19 cellular contexts compared by ENCODE assay signal in the genomic region with DNA sequence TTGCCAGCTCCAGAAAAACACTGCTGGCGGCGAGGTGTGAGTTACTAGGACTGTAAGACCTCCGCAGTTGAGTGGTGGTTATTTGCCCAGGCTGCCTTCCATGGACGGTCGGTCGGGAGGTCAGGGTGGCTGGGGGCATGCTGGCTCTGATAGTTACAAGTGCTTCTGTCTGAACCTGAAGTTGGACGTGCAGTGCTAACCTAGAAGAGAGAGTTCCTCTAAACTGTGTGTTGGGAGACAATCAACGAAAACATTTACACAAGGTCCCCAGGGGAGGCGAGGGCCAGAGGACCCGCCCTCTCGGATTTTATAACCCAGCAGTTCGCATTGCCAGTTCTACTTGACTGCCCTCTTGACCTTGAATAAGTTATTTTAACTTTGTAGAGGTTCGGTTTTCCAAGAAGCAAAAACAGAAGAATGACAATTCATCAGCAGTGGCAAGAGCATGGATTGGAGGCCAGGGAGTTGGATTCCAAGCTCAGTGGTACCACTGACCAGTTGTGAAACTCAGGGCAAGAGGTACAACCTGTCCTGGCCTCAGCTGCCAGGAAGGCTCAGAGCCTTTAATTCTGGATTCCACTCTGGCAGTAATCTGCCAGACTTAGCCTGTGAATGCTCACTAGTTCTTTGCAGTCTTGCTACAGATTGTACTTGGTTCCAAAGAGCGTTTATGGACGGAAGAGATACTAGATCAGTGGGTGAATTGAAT. TPM values are rescaled to one million over a fixed set of nuclear protein-coding genes. Genes with fewer than 3 reads are reported as not detected.
DNase-seq lines count a peak whose midpoint lies in the region; FAIRE-seq and TF ChIP-seq lines count a peak whose summit lies in the region.
"Had no signal": no experiment of that assay in that cellular context is flagged by ENCODE, and none has a peak within 500 bp of the region (broad histone marks: within the 10 kb centered on the region; RNA-seq: fewer than 3 reads in every experiment).

No MANE protein-coding gene starts in this region.

- CTCF ChIA-PET in CD8-positive, alpha-beta memory T cell (lab: Charles Lee) = no interaction called here
- CTCF ChIA-PET in Caco-2 (lab: Charles Lee) = interaction anchor here (0.6 to 0.7 kb wide), 2 partner anchors 11 to 1177 kb away, joined by 3 to 4 read pairs; no protein-coding TSS in a partner anchor

- H3K36me3 ChIP-seq in BLaER1 treated with 17β-estradiol and CSF1 and Interleukin-3, amounts not matched to agents 10 nM and 100 nM = no peaks in the 10 kb centered on the region
- no peaks in the 10 kb centered on the region for H3K36me3 ChIP-seq in iPS-18a (ENCODE audit: control insufficient read depth, low read depth, low read length)
- H3K36me3 ChIP-seq in prostate gland = no peaks in the 10 kb centered on the region
- no peaks in the 10 kb centered on the region for H3K36me3 ChIP-seq in CD8-positive, alpha-beta memory T cell (ENCODE audit: insufficient read depth, low read length)
- no peaks in the 10 kb centered on the region for H3K36me3 ChIP-seq in Caco-2 (ENCODE audit: control insufficient read depth, insufficient read depth, low read length)

- POLR2A ChIA-PET in CD8-positive, alpha-beta memory T cell (lab: Charles Lee) = no interaction called here
- POLR2A ChIA-PET in Caco-2 (lab: Charles Lee) = no interaction called here

- H3K9me3 Mint-ChIP-seq in CD8-positive, alpha-beta memory T cell = peaks cover 0 to 7% (median 3%) of the 10 kb centered on the region in 5 donors
- no peaks in the 10 kb centered on the region for H3K9me3 Mint-ChIP-seq in Caco-2 (ENCODE audit: unreplicated experiment)
- H3K9me3 Mint-ChIP-seq: activated naive CD4-positive, alpha-beta T cell treated with anti-CD3 and anti-CD28 coated beads for 36 hours; effector memory CD8-positive, alpha-beta T cell had no signal

- no peaks in the 10 kb centered on the region for H4K20me1 ChIP-seq in BLaER1 treated with 17β-estradiol and CSF1 and Interleukin-3, amounts not matched to agents 10 nM and 100 nM

- peak overlapping the region in 7 of 11 experiments; percentile 19 to 53 (median 47); a peak in 13 of 22 replicates for H3K4me2 ChIP-seq in BLaER1 treated with 17β-estradiol and CSF1 and Interleukin-3, amounts not matched to agents 10 nM and 100 nM

- DNase-seq in prostate gland (ENCODE audit: low spot score) (no peak), D721Med (ENCODE audit: insufficient read length, low spot score) (no peak), Caco-2 (no peak)
- DNase-seq in CD8-positive, alpha-beta memory T cell = no peak
- no peak for DNase-seq in effector CD8-positive, alpha-beta T cell (lab: John Stamatoyannopoulos, UW)
- DNase-seq: activated CD4-positive, alpha-beta T cell treated with anti-CD3 and anti-CD28 coated beads for 36 hours; activated CD8-positive, alpha-beta memory T cell treated with anti-CD3 and anti-CD28 coated beads, Interleukin-2, amount 50 U/mL, for 4 hours; activated naive CD4-positive, alpha-beta T cell treated with anti-CD3 and anti-CD28 coated beads for 36 hours; effector memory CD8-positive, alpha-beta T cell; mesenchymal stem cell; NCI-H1092; NK-92 treated with Interleukin-12 subunit alpha and Interleukin-12 subunit beta, amount 100 ng/mL, for 24 hours; stimulated activated naive CD8-positive, alpha-beta T cell treated with anti-CD3 and anti-CD28 coated beads, Interleukin-15, Interleukin-2, amounts not matched to agents 100 U/mL and 50 U/mL, for 24 hours had no signal

- no peak overlapping the region for H3K27ac Mint-ChIP-seq in CD8-positive, alpha-beta memory T cell
- no peak overlapping the region for H3K27ac Mint-ChIP-seq in Caco-2 (ENCODE audit: unreplicated experiment)
- H3K27ac Mint-ChIP-seq: activated CD4-positive, alpha-beta T cell treated with anti-CD3 and anti-CD28 coated beads for 36 hours; activated naive CD4-positive, alpha-beta T cell treated with anti-CD3 and anti-CD28 coated beads for 36 hours; effector memory CD8-positive, alpha-beta T cell had no signal

- H3K4me1 ChIP-seq in BLaER1 treated with 17β-estradiol and CSF1 and Interleukin-3, amounts not matched to agents 10 nM and 100 nM = peaks cover 0 to 11% (median 8%) of the 10 kb centered on the region in 10 experiments; a peak in 9 of 20 replicates
- H3K4me1 ChIP-seq in iPS-18a (ENCODE audit: control insufficient read depth, low read depth, low read length) = no peaks in the 10 kb centered on the region
- peaks cover 5% of the 10 kb centered on the region for H3K4me1 ChIP-seq in prostate gland (replicated peaks)
- no peaks in the 10 kb centered on the region for H3K4me1 ChIP-seq in CD8-positive, alpha-beta memory T cell (ENCODE audit: insufficient read depth, low read length)
- no peaks in the 10 kb centered on the region for H3K4me1 ChIP-seq in Caco-2

- no peak overlapping the region for H3K9ac ChIP-seq in BLaER1 treated with 17β-estradiol and CSF1 and Interleukin-3, amounts not matched to agents 10 nM and 100 nM
- no peak overlapping the region for H3K9ac ChIP-seq in iPS-18a (ENCODE audit: low read length)

- H3K27me3 ChIP-seq in BLaER1 treated with 17β-estradiol and CSF1 and Interleukin-3, amounts not matched to agents 10 nM and 100 nM = peaks cover 0 to 8% (median 0%) of the 10 kb centered on the region in 11 experiments; a peak in 4 of 22 replicates
- peaks cover 41% of the 10 kb centered on the region for H3K27me3 ChIP-seq in iPS-18a (ENCODE audit: control insufficient read depth, insufficient read depth, low read length)
- no peaks in the 10 kb centered on the region for H3K27me3 ChIP-seq in prostate gland (replicated peaks; ENCODE audit: insufficient read depth)
- no peaks in the 10 kb centered on the region for H3K27me3 ChIP-seq in CD8-positive, alpha-beta memory T cell (ENCODE audit: insufficient read depth, low read length, poor library complexity, severe bottlenecking)
- H3K27me3 ChIP-seq in Caco-2 (replicated peaks; ENCODE audit: control insufficient read depth, insufficient read depth, low read length) = no peaks in the 10 kb centered on the region

- TF ChIP-seq CTCF in VCaP (conservative IDR thresholded peaks at IDR 0.05) (no peak), prostate gland (IDR thresholded peaks at IDR 0.05) (no peak), D721Med (IDR thresholded peaks at IDR 0.05; ENCODE audit: insufficient read depth, missing control alignments) (no peak), Caco-2 (IDR thresholded peaks at IDR 0.05; ENCODE audit: insufficient read depth in 1 of 2, low read depth in 1 of 2, low read length in 1 of 2, severe bottlenecking in 1 of 2, unreplicated experiment in 1 of 2) (no peak)

- WGBS in prostate gland = 64% methylated on average over 15 of the region's 15 CpGs

- no peaks in the 10 kb centered on the region for H3K36me3 Mint-ChIP-seq in CD8-positive, alpha-beta memory T cell
- H3K36me3 Mint-ChIP-seq in Caco-2 (ENCODE audit: insufficient read depth, unreplicated experiment) = no peaks in the 10 kb centered on the region

- FAIRE-seq in D721Med (lab: Jason Lieb, UNC) = no peak
- FAIRE-seq: GM18507, GM19239 had no signal

- H3K27me3 Mint-ChIP-seq in CD8-positive, alpha-beta memory T cell = peaks cover 26 to 62% of the 10 kb centered on the region in 2 donors
- H3K27me3 Mint-ChIP-seq in Caco-2 (ENCODE audit: insufficient read depth, unreplicated experiment) = no peaks in the 10 kb centered on the region

- no peak overlapping the region for H3K27ac ChIP-seq in BLaER1 treated with 17β-estradiol and CSF1 and Interleukin-3, amounts not matched to agents 10 nM and 100 nM
- H3K27ac ChIP-seq in VCaP = 0 out of 2 replicates have a peak overlapping the region, but pooled peaks have one; percentile 79
- no peak overlapping the region for H3K27ac ChIP-seq in iPS-18a (ENCODE audit: low read length)
- peak overlapping the region; percentile 5 to 61 for H3K27ac ChIP-seq in prostate gland
- H3K27ac ChIP-seq in CD8-positive, alpha-beta memory T cell (ENCODE audit: low read depth, low read length) = no peak overlapping the region

- no TSS peak for BruUV-seq in Caco-2 (replicated peaks; lab: Mats Ljungman, UMichigan)

- no peak overlapping the region for H3K4me3 Mint-ChIP-seq in CD8-positive, alpha-beta memory T cell
- no peak overlapping the region for H3K4me3 Mint-ChIP-seq in Caco-2 (ENCODE audit: unreplicated experiment)
- H3K4me3 Mint-ChIP-seq: activated CD4-positive, alpha-beta T cell treated with anti-CD3 and anti-CD28 coated beads for 36 hours; activated naive CD4-positive, alpha-beta T cell treated with anti-CD3 and anti-CD28 coated beads for 36 hours; effector memory CD8-positive, alpha-beta T cell had no signal

- intact Hi-C loops in prostate gland (cut with DNase I) = no loop called here
- intact Hi-C loops in Caco-2 (cut with micrococcal nuclease; ENCODE audit: unreplicated experiment) = no loop called here

- no peak overlapping the region for H3K4me3 ChIP-seq in BLaER1 treated with 17β-estradiol and CSF1 and Interleukin-3, amounts not matched to agents 10 nM and 100 nM
- H3K4me3 ChIP-seq in iPS-18a (ENCODE audit: low read length) = peak overlapping the region; percentile 62
- peak overlapping the region in 1 of 2 donors; percentile 49 for H3K4me3 ChIP-seq in prostate gland
- H3K4me3 ChIP-seq in CD8-positive, alpha-beta memory T cell (ENCODE audit: low read length) = no peak overlapping the region
- no peak overlapping the region for H3K4me3 ChIP-seq in Caco-2 (ENCODE audit: low read depth, low read length)

- H3K9me3 ChIP-seq in BLaER1 treated with 17β-estradiol and CSF1 and Interleukin-3, amounts not matched to agents 10 nM and 100 nM (replicated peaks in 1 of 11) = peaks cover 0 to 7% (median 0%) of the 10 kb centered on the region in 11 experiments; a peak in 6 of 22 replicates
- H3K9me3 ChIP-seq in iPS-18a (ENCODE audit: control insufficient read depth, low read depth, low read length) (no peaks in the 10 kb centered on the region), prostate gland (no peaks in the 10 kb centered on the region), Caco-2 (no peaks in the 10 kb centered on the region)
- H3K9me3 ChIP-seq in CD8-positive, alpha-beta memory T cell (ENCODE audit: low read length) = no peaks in the 10 kb centered on the region

- TF ChIP-seq POLR2A in prostate gland (IDR thresholded peaks at IDR 0.05) = no peak

- H3K4me1 Mint-ChIP-seq in CD8-positive, alpha-beta memory T cell = peaks cover 0 to 3% (median 3%) of the 10 kb centered on the region in 3 donors
- H3K4me1 Mint-ChIP-seq in Caco-2 (ENCODE audit: low read depth, unreplicated experiment) = no peaks in the 10 kb centered on the region
- H3K4me1 Mint-ChIP-seq: activated CD4-positive, alpha-beta T cell treated with anti-CD3 and anti-CD28 coated beads for 36 hours had no signal

RNA-seq across cellular contexts. Expression of a gene that starts 28.7 kb away (rescaled TPM):
- 10 to 100 TPM; 25.6 to 66.0 TPM for total RNA-seq in prostate gland
- not detected for total RNA-seq in CD8-positive, alpha-beta memory T cell
- 0.07 TPM for polyA plus RNA-seq in CD8-positive, alpha-beta memory T cell
- total RNA-seq in Caco-2 (2022) = 0.86 and 1.9 TPM in 2 replicates
- total RNA-seq: activated CD4-positive, alpha-beta T cell treated with anti-CD3 and anti-CD28 coated beads for 36 hours; T-helper 1 cell treated with Interleukin-12 subunit alpha and Interleukin-12 subunit beta and Interleukin-4 antibody, amounts not matched to agents 30 ng/mL and 1 ng/mL, for 36 hours had no signal

Comparison
In these comparisons a context has a peak if more than half of its experiments do, and no peak if none do; other contexts are left out.
1. H3K27ac ChIP-seq: peak in VCaP (single experiment) and prostate gland (2 of 2); none in BLaER1 treated with 17β-estradiol and CSF1 and Interleukin-3, amounts not matched to agents 10 nM and 100 nM (0 of 11), iPS-18a (single experiment) and CD8-positive, alpha-beta memory T cell (single experiment).